Comparison of ENCODE assay signal across 17 cellular contexts in genomic region chr17:29837531-29837930, GRCh38.
"Had no signal": no experiment of that assay in that cellular context is flagged by ENCODE, and none has a peak within 500 bp of the region (broad histone marks: within the 10 kb centered on the region; RNA-seq: fewer than 3 reads in every experiment).

No MANE protein-coding gene starts in this region.

- H3K4me1 ChIP-seq: tibial artery, uterus had no signal

- H3K4me3 ChIP-seq: gastrocnemius medialis, heart left ventricle, left ventricle myocardium inferior, tibial artery, uterus had no signal

- H3K27me3 ChIP-seq: gastrocnemius medialis, heart left ventricle, tibial artery, uterus had no signal

- H3K9me3 ChIP-seq: gastrocnemius medialis, heart left ventricle, left ventricle myocardium inferior, tibial artery, uterus had no signal

- DNase-seq: activated B cell treated with CpG ODN at 0.5 μM for 24 hours; activated CD4-positive, alpha-beta memory T cell treated with anti-CD3 and anti-CD28 coated beads for 36 hours; activated CD4-positive, alpha-beta T cell treated with anti-CD3 and anti-CD28 coated beads for 4 hours; activated gamma-delta T cell treated with Interleukin-2 at 50 U/mL for 16 hours; activated T-cell treated with anti-CD3 and anti-CD28 coated beads for 4 hours; dermis blood vessel endothelial cell; gastrocnemius medialis; heart left ventricle; left ventricle myocardium inferior; mammary epithelial cell; stimulated activated CD4-positive, alpha-beta T cell treated with anti-CD3 and anti-CD28 coated beads, Interleukin-1b, Interleukin-23, amount 100 ng/mL, for 48 hours; stimulated activated CD8-positive, alpha-beta memory T cell treated with anti-CD3 and anti-CD28 coated beads, Interleukin-4, amount 100 ng/mL, for 48 hours; stimulated activated naive CD4-positive, alpha-beta T cell treated with Interleukin-2 at 50 U/mL for 16 hours; substantia nigra; tibial artery; uterus had no signal

- H3K36me3 ChIP-seq: gastrocnemius medialis, heart left ventricle, left ventricle myocardium inferior, tibial artery, uterus had no signal

- H3K27ac ChIP-seq: epithelial cell of prostate, gastrocnemius medialis, heart left ventricle, left ventricle myocardium inferior, tibial artery, uterus had no signal

- ATAC-seq: gastrocnemius medialis had no signal
